21 cellular contexts compared by ENCODE assay signal in the genomic region with DNA sequence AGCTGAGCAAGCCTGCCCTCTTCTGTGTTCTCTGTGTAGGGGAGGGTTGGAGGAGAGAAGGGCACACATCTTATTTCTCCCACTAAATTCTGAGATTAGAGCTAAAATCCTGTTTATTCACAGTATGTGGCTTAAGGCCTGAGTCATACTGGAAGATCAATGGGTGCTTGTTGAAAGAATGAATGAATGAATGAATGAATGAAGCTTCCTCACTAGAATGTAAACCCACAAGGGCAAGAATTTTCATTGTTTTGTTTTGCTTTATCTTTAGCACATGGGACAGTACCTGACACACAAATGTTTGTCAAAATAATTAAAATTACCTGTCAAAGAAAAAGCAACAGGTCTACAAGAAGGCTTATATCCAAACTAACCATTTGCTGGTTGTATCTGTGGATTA. TPM values are rescaled to one million over a fixed set of nuclear protein-coding genes. Genes with fewer than 3 reads are reported as not detected.
DNase-seq lines count a peak whose midpoint lies in the region; ATAC-seq and TF ChIP-seq lines count a peak whose summit lies in the region.
"Had no signal": no experiment of that assay in that cellular context is flagged by ENCODE, and none has a peak within 500 bp of the region (broad histone marks: within the 10 kb centered on the region; RNA-seq: fewer than 3 reads in every experiment).

No MANE protein-coding gene starts in this region.

- in situ Hi-C loops in GM13977 (cut with MboI; ENCODE audit: low pct_unique_long_range_greater_than_20kb, low sequenced_read_pairs, unreplicated experiment), result no loop called here
- in situ Hi-C loops in Panc1 (cut with HindIII; ENCODE audit: low pct_unique_long_range_greater_than_20kb, low sequenced_read_pairs), result loop anchor here (5.0 kb wide), 1 partner anchor 82 kb away; no protein-coding TSS in a partner anchor

- H3K27ac ChIP-seq in Panc1 (ENCODE audit: low read length) (no peak overlapping the region), dorsolateral prefrontal cortex (peak overlapping the region in 43 of 59 donors; percentile 2 to 91 (median 62))
- H3K27ac ChIP-seq: BLaER1, GM23248, HL-60, SK-N-MC had no signal

- H3K27me3 ChIP-seq in Panc1 (ENCODE audit: control insufficient read depth, insufficient read depth, low read length) (no peaks in the 10 kb centered on the region), dorsolateral prefrontal cortex (no peaks in the 10 kb centered on the region)
- H3K27me3 ChIP-seq: BLaER1 had no signal

- H3K4me3 ChIP-seq in Panc1 (ENCODE audit: low read depth in 2 of 2, low read length in 2 of 2) (no peak overlapping the region), dorsolateral prefrontal cortex (no peak overlapping the region)
- H3K4me3 ChIP-seq: BLaER1, GM23248, SK-N-MC had no signal

- no peaks in the 10 kb centered on the region for H3K9me3 ChIP-seq in Panc1 (ENCODE audit: control insufficient read depth, insufficient read depth, low read depth, low read length)
- H3K9me3 ChIP-seq: BLaER1 had no signal

- DNase-seq in GM13977 (ENCODE audit: low spot score) (no peak), Panc1 (ENCODE audit: low read depth, low spot score) (no peak), dorsolateral prefrontal cortex (no peak), cerebellum (ENCODE audit: low spot score) (no peak), HuH-7.5 (ENCODE audit: low spot score) (no peak)
- DNase-seq: CD8-positive, alpha-beta memory T cell; DMS79; GM23248; KG1; NCI-H1048; NCI-H1436 treated with DMSO at 0.1 percent for 48 hours; NCI-H2081; NCI-H510A; NCI-H82; Right ventricle myocardium superior had no signal

- POLR2A ChIA-PET in Panc1 (lab: Charles Lee), result no interaction called here

- H3K36me3 ChIP-seq in Panc1 (ENCODE audit: control insufficient read depth, insufficient read depth, low read length), result no peaks in the 10 kb centered on the region
- H3K36me3 ChIP-seq: BLaER1 had no signal

- TF ChIP-seq CTCF in GM13977 (IDR thresholded peaks at IDR 0.05; ENCODE audit: extremely low read depth, insufficient read depth, missing control alignments) (peak; percentile 13), Panc1 (IDR thresholded peaks at IDR 0.05) (peak; percentile 21; the same call in 1 of the 2 replicates), dorsolateral prefrontal cortex (IDR thresholded peaks at IDR 0.05 in 54 of 56, conservative IDR thresholded peaks at IDR 0.05 in 2 of 56; ENCODE audit: low read depth in 1 of 56, partially characterized antibody in 56 of 56) (peak in 1 of 56 donors; percentile 11)

- ATAC-seq in Panc1 (no peak), HG02840 (IDR thresholded peaks at IDR 0.05; ENCODE audit: low FRiP score, unreplicated experiment) (no peak), GM18907 (IDR thresholded peaks at IDR 0.05; ENCODE audit: unreplicated experiment) (no peak)
- ATAC-seq: HCT116 had no signal

- CTCF ChIA-PET in Panc1 (lab: Charles Lee), result interaction anchor here (0.5 kb wide), 1 partner anchor 43 kb away, joined by 3 read pairs; no protein-coding TSS in a partner anchor

- no TSS peak for BruUV-seq in Panc1 (replicated peaks; lab: Mats Ljungman, UMichigan)

- H3K4me1 ChIP-seq in Panc1 (ENCODE audit: control insufficient read depth, insufficient read depth, low read length), result no peaks in the 10 kb centered on the region

- intact Hi-C loops in Panc1 (cut with micrococcal nuclease; ENCODE audit: unreplicated experiment), result no loop called here
- intact Hi-C loops in dorsolateral prefrontal cortex (cut with DNase I), result no loop called here

RNA-seq across cellular contexts. Expression of gene PAK1, which starts 50.6 kb away (rescaled TPM):
- 38.2 TPM for total RNA-seq in Panc1 (2021; ENCODE audit: unreplicated experiment)
- 33.0 TPM for polyA plus RNA-seq in Panc1 (2012; ENCODE audit: insufficient read length)
- total RNA-seq in dorsolateral prefrontal cortex, result 100 to 1,000 TPM in 117 of 120 experiments, 10 to 100 TPM in 3; 77.4 to 424 (median 270) TPM
- 109 TPM for total RNA-seq in cerebellum
